In the genomic region with DNA sequence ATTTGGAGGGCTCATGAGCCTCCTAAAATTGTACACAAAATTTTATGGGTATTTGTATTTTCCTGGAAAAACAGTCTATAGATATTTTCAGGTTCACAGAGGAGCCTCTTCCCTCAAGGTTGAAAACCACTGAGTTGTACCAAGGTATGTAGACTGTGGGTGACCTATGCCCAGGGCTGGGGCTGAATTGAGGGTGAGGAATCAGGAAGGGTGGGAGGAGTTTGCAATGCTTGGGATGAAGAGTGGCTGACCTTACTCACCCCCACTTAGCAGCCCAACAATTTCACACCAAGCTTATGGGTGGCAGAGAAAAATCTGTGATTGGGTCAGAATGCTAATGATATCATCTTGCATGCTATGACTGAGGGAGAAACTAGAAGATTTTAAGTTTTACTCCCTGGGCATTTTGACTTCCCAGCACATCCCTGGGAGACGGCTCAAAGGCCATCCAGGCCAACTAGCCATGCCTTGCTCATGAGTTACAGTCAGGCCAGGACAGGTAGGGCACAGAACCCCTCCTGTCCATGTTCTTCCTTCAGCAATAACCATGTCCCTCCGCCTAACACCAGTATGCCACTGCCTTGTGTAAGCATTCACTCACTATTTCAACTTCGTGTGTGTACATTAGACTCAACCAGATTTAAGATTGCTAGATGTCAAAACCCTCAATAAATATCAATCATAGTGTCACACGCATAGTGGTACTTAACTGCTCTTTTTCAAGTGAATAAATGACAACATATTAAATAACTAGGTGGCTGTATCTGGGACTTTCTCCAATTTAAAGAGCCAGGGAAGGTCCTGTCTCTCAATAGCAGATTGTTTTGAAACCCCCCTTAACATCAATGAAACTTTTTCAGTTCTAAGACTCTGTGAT, we compare ENCODE assay signal across 1 cellular context.
TF ChIP-seq lines count a peak whose summit lies in the region.

No MANE protein-coding gene starts in this region.

TF ChIP-seq in IMR-90, 13 proteins besides CTCF, POLR2A, EP300 and RAD21:
- TF ChIP-seq MAFK (IDR thresholded peaks at IDR 0.05; ENCODE audit: low read depth, low read length) (no peak), CHD1 (IDR thresholded peaks at IDR 0.05; ENCODE audit: low read depth, low read length) (no peak), RFX5 (IDR thresholded peaks at IDR 0.05; ENCODE audit: low read depth, low read length) (no peak), CEBPB (IDR thresholded peaks at IDR 0.05; ENCODE audit: low read depth, low read length) (no peak), RCOR1 (IDR thresholded peaks at IDR 0.05; ENCODE audit: insufficient replicate concordance, low read length) (no peak), MXI1 (IDR thresholded peaks at IDR 0.05; ENCODE audit: borderline replicate concordance, low read depth, low read length) (no peak), NFE2L2 (IDR thresholded peaks at IDR 0.05; ENCODE audit: low read depth, low read length) (no peak), FOS (IDR thresholded peaks at IDR 0.05; ENCODE audit: low read depth, low read length) (no peak)
- TF ChIP-seq, protein P1, sequence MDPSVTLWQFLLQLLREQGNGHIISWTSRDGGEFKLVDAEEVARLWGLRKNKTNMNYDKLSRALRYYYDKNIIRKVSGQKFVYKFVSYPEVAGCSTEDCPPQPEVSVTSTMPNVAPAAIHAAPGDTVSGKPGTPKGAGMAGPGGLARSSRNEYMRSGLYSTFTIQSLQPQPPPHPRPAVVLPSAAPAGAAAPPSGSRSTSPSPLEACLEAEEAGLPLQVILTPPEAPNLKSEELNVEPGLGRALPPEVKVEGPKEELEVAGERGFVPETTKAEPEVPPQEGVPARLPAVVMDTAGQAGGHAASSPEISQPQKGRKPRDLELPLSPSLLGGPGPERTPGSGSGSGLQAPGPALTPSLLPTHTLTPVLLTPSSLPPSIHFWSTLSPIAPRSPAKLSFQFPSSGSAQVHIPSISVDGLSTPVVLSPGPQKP (IDR thresholded peaks at IDR 0.05; ENCODE audit: borderline replicate concordance, low read depth, low read length) = no peak
TF ChIP-seq in IMR-90: peak in this region for 0.
